ENCODE assay signal across 12 cellular contexts in genomic region chr22:20324139-20324516, GRCh38. TPM values are rescaled to one million over a fixed set of nuclear protein-coding genes. Genes with fewer than 3 reads are reported as not detected.
DNase-seq lines count a peak whose midpoint lies in the region; ATAC-seq, FAIRE-seq and TF ChIP-seq lines count a peak whose summit lies in the region.
"Had no signal": no experiment of that assay in that cellular context is flagged by ENCODE, and none has a peak within 500 bp of the region (broad histone marks: within the 10 kb centered on the region; RNA-seq: fewer than 3 reads in every experiment).

No MANE protein-coding gene starts in this region.

- H3K36me3 ChIP-seq in K562 (ENCODE audit: control insufficient read depth, insufficient read depth, low read length): no peaks in the 10 kb centered on the region
- H3K36me3 ChIP-seq in body of pancreas (replicated peaks in 1 of 2; ENCODE audit: insufficient read depth in 1 of 2, low read depth in 2 of 2): no peaks in the 10 kb centered on the region
- H3K36me3 ChIP-seq: pancreas had no signal

- intact Hi-C loops in activated CD4-positive, alpha-beta T cell treated with anti-CD3 and anti-CD28 coated beads, Interleukin-2, amount 10 ng/mL, durations not matched to agents 24 days and 14 days (cut with micrococcal nuclease): loop anchor here (5.0 kb wide), 1 partner anchor 68 kb away; the partner anchor contains the start of gene ZNF74
- intact Hi-C loops in K562 (cut with micrococcal nuclease): no loop called here
- intact Hi-C loops in body of pancreas (cut with DNase I): no loop called here

- H3K27me3 ChIP-seq in K562 (ENCODE audit: control insufficient read depth in 2 of 2, insufficient read depth in 2 of 2, low read length in 2 of 2) (no peaks in the 10 kb centered on the region), body of pancreas (no peaks in the 10 kb centered on the region)
- H3K27me3 ChIP-seq: pancreas had no signal

- peaks cover 4% of the 10 kb centered on the region; the same call in 1 of the 2 replicates for H3K27me3 Mint-ChIP-seq in HFFc6 (ENCODE audit: insufficient read depth)
- no peaks in the 10 kb centered on the region for H3K27me3 Mint-ChIP-seq in activated CD4-positive, alpha-beta T cell treated with anti-CD3 and anti-CD28 coated beads, Interleukin-2, amount 10 ng/mL, durations not matched to agents 24 days and 14 days

- no peak for TF ChIP-seq EP300 in K562 (IDR thresholded peaks at IDR 0.05; ENCODE audit: low read length)

- H3K4me2 ChIP-seq in K562 (ENCODE audit: insufficient read depth, low read length): no peak overlapping the region

- DNase-seq in HFFc6 (no peak), K562 (ENCODE audit: extremely low read depth in 1 of 4, low spot score in 3 of 4) (peak in 1 of 4 experiments; percentile 26), iPS-NIHi7 (ENCODE audit: extremely low spot score) (no peak), NCI-H1105 treated with DMSO at 0.1 percent for 48 hours (lab: John Stamatoyannopoulos, UW) (no peak), body of pancreas (no peak), dedifferentiated amniotic fluid mesenchymal stem cell (ENCODE audit: extremely low spot score) (no peak)
- DNase-seq in activated CD4-positive, alpha-beta T cell treated with anti-CD3 and anti-CD28 coated beads, Interleukin-2, amount 10 ng/mL, durations not matched to agents 24 days and 14 days: peak; percentile 82
- peak in 2 of 3 donors; percentile 31 to 53 for DNase-seq in stimulated activated CD4-positive, alpha-beta T cell treated with anti-CD3 and anti-CD28 coated beads, TNF-alpha, amount 100 ng/mL, for 48 hours (ENCODE audit: low read depth in 3 of 3)
- DNase-seq: caudate nucleus, NCI-H2171 had no signal

- H3K4me1 ChIP-seq in K562 (replicated peaks in 1 of 2; ENCODE audit: control insufficient read depth in 2 of 2, insufficient read depth in 2 of 2, low read length in 2 of 2) (peaks cover 10 to 35% of the 10 kb centered on the region in 2 experiments), body of pancreas (peaks cover 12% of the 10 kb centered on the region)
- H3K4me1 ChIP-seq: Caco-2 had no signal

- TF ChIP-seq RAD21 in K562 (CRISPR knock-in tag; conservative IDR thresholded peaks at IDR 0.05 in 1 of 2, IDR thresholded peaks at IDR 0.05 in 1 of 2): no peak

- in situ Hi-C loops in K562 (cut with MboI): loop anchor here (10.0 to 25.0 kb wide), 2 partner anchors 1669 to 1912 kb away; no protein-coding TSS in a partner anchor

- CTCF ChIA-PET in K562 (lab: Yijun Ruan, JAX; ENCODE audit: low intra/inter-chr PET ratio): interaction anchor here (0.6 kb wide), 1 partner anchor 103 kb away, joined by 3 read pairs; no protein-coding TSS in a partner anchor

- WGBS in K562 (ENCODE audit: insufficient coverage, low coverage, missing lambda C conversion rate): 61% methylated on average over 5 of the region's 5 CpGs
- WGBS in body of pancreas, 2 donors: 84 to 87% methylated on average over 5 of the region's 5 CpGs

- peaks cover 27% of the 10 kb centered on the region for H3K4me1 Mint-ChIP-seq in HFFc6 (ENCODE audit: low read depth)
- peaks cover 46% of the 10 kb centered on the region for H3K4me1 Mint-ChIP-seq in activated CD4-positive, alpha-beta T cell treated with anti-CD3 and anti-CD28 coated beads, Interleukin-2, amount 10 ng/mL, durations not matched to agents 24 days and 14 days

- TF ChIP-seq POLR2A in K562 (conservative IDR thresholded peaks at IDR 0.05) (no peak), body of pancreas (IDR thresholded peaks at IDR 0.05) (no peak)

- FAIRE-seq in K562 (lab: Jason Lieb, UNC): no peak
- FAIRE-seq: pancreas had no signal

- H2AFZ ChIP-seq in K562 (ENCODE audit: low read depth, low read length): no peak overlapping the region

- peak overlapping the region; percentile 95 for H3K27ac Mint-ChIP-seq in HFFc6
- peak overlapping the region; percentile 97 for H3K27ac Mint-ChIP-seq in activated CD4-positive, alpha-beta T cell treated with anti-CD3 and anti-CD28 coated beads, Interleukin-2, amount 10 ng/mL, durations not matched to agents 24 days and 14 days

- H3K79me2 ChIP-seq in K562 (ENCODE audit: control insufficient read depth, insufficient read depth, low read length): peaks cover 14% of the 10 kb centered on the region

- no peaks in the 10 kb centered on the region for H3K9me3 Mint-ChIP-seq in HFFc6
- no peaks in the 10 kb centered on the region for H3K9me3 Mint-ChIP-seq in activated CD4-positive, alpha-beta T cell treated with anti-CD3 and anti-CD28 coated beads, Interleukin-2, amount 10 ng/mL, durations not matched to agents 24 days and 14 days

- no peaks in the 10 kb centered on the region; the same call in 1 of the 2 replicates for H3K9me3 ChIP-seq in K562 (replicated peaks; ENCODE audit: control insufficient read depth, insufficient read depth, low read depth, low read length)
- H3K9me3 ChIP-seq in body of pancreas: no peaks in the 10 kb centered on the region
- H3K9me3 ChIP-seq: Caco-2, pancreas had no signal

- no peak overlapping the region for H3K9ac ChIP-seq in K562 (ENCODE audit: insufficient read depth in 1 of 2, low read depth in 2 of 2, low read length in 2 of 2)

- no peaks in the 10 kb centered on the region for H3K36me3 Mint-ChIP-seq in HFFc6 (ENCODE audit: low read depth)
- H3K36me3 Mint-ChIP-seq in activated CD4-positive, alpha-beta T cell treated with anti-CD3 and anti-CD28 coated beads, Interleukin-2, amount 10 ng/mL, durations not matched to agents 24 days and 14 days (ENCODE audit: low read depth): no peaks in the 10 kb centered on the region

- ATAC-seq in K562: no peak
- no peak for ATAC-seq in body of pancreas
- ATAC-seq: pancreas had no signal

- no peaks in the 10 kb centered on the region for H3K9me1 ChIP-seq in K562 (ENCODE audit: control insufficient read depth, insufficient read depth, low read length)

- H3K27ac ChIP-seq in K562 (ENCODE audit: extremely low read depth, low read depth, low read length): no peak overlapping the region
- H3K27ac ChIP-seq in body of pancreas: no peak overlapping the region
- H3K27ac ChIP-seq: pancreas had no signal

- POLR2A ChIA-PET in K562 (lab: Yijun Ruan, JAX): interaction anchor here (1.6 kb wide), 1 partner anchor 11 kb away, joined by 4 read pairs; no protein-coding TSS in a partner anchor

- H4K20me1 ChIP-seq in K562 (replicated peaks; ENCODE audit: control insufficient read depth, insufficient read depth, low read length): no peaks in the 10 kb centered on the region

- BruUV-seq in K562 (replicated peaks; lab: Mats Ljungman, UMichigan): no TSS peak

- H3K4me3 ChIP-seq in K562 (no peak overlapping the region), body of pancreas (no peak overlapping the region)
- H3K4me3 ChIP-seq: pancreas had no signal

- TF ChIP-seq CTCF in HFFc6 (IDR thresholded peaks at IDR 0.05) (no peak), K562 (IDR thresholded peaks at IDR 0.05 in 2 of 3, conservative IDR thresholded peaks at IDR 0.05 in 1 of 3; ENCODE audit: insufficient read depth in 2 of 3, low read depth in 1 of 3, low read length in 3 of 3) (no peak), body of pancreas (IDR thresholded peaks at IDR 0.05) (no peak)

- peak overlapping the region; percentile 40; the same call in 1 of the 2 replicates for H3K4me3 Mint-ChIP-seq in HFFc6
- peak overlapping the region; percentile 82 for H3K4me3 Mint-ChIP-seq in activated CD4-positive, alpha-beta T cell treated with anti-CD3 and anti-CD28 coated beads, Interleukin-2, amount 10 ng/mL, durations not matched to agents 24 days and 14 days

RNA-seq across cellular contexts. Expression of gene DGCR6L, which starts 4.3 kb away (rescaled TPM):
- 10 to 100 TPM; 46.3 to 52.4 (median 48.4) TPM for total RNA-seq in HFFc6 (2021; fragmentation: NEBNext Ultra II Directional; extraction: Animal tissue kit (Norgen Biotek cat#: 25700))
- total RNA-seq in activated CD4-positive, alpha-beta T cell treated with anti-CD3 and anti-CD28 coated beads, Interleukin-2, amount 10 ng/mL, durations not matched to agents 24 days and 14 days: 37.2 TPM in 2 replicates
- total RNA-seq in K562 (2011; cell fraction: chromatin; rRNA removed; ENCODE audit: low replicate concordance): 5.8 and 25.8 TPM in 2 replicates
- total RNA-seq in K562 (2011; cell fraction: nucleolus; rRNA removed): 37.9 and 39.6 TPM in 2 replicates
- total RNA-seq in K562 (2011; cell fraction: nucleoplasm; rRNA removed): 19.9 and 28.5 TPM in 2 replicates
- total RNA-seq in K562 (2014; rRNA removed) (151 and 163 TPM in 2 replicates), K562 (2014; rRNA removed; fragmentation: Illumina TruSeq; extraction: Trizol) (14.1 and 20.0 TPM in 2 replicates), K562 (2015; rRNA removed; fragmentation: Illumina TruSeq; extraction: Trizol) (78.1 and 78.6 TPM in 2 replicates), K562 (2021) (95.3 and 101 TPM in 2 replicates), body of pancreas (10 to 100 TPM; 24.4 to 52.4 TPM)
- polyA plus RNA-seq in K562 (2011; rRNA removed) (51.0 and 88.0 TPM in 2 replicates), K562 (2014; fragmentation: Illumina TruSeq; extraction: Trizol) (40.4 and 66.5 TPM in 2 replicates), K562 (2014; fragmentation: Nextera tagmentation; extraction: Ambion mirVana) (1 to 10 TPM; 3.6 to 8.1 TPM), K562 (2014; rRNA removed) (113 and 117 TPM in 2 replicates)
- polyA plus RNA-seq in K562 (2011; cell fraction: cytosol; rRNA removed): 116 and 204 TPM in 2 replicates
- polyA plus RNA-seq in K562 (2011; cell fraction: nucleus; rRNA removed): 72.9 and 95.1 TPM in 2 replicates
- 80.6 and 161 TPM in 2 replicates for polyA plus RNA-seq in K562 (2012)
- polyA minus RNA-seq in K562 (2011; rRNA and poly(A)+ RNA removed): 14.8 and 17.4 TPM in 2 replicates
- 35.4 and 39.9 TPM in 2 replicates for polyA minus RNA-seq in K562 (2011; cell fraction: cytosol; rRNA and poly(A)+ RNA removed)
- 29.2 and 43.1 TPM in 2 replicates for polyA minus RNA-seq in K562 (2011; cell fraction: nucleus; rRNA and poly(A)+ RNA removed)

RNA-seq across cellular contexts. Expression of gene RTN4R, which starts 56.0 kb away (rescaled TPM):
- total RNA-seq in HFFc6 (2021; fragmentation: NEBNext Ultra II Directional; extraction: Animal tissue kit (Norgen Biotek cat#: 25700)): under 1 TPM; 0.14 to 0.85 (median 0.35) TPM
- total RNA-seq in activated CD4-positive, alpha-beta T cell treated with anti-CD3 and anti-CD28 coated beads, Interleukin-2, amount 10 ng/mL, durations not matched to agents 24 days and 14 days: 1.6 and 1.7 TPM in 2 replicates
- 0.62 and 4.8 TPM in 2 replicates for total RNA-seq in K562 (2011; cell fraction: chromatin; rRNA removed; ENCODE audit: low replicate concordance)
- total RNA-seq in K562 (2011; cell fraction: nucleolus; rRNA removed): 7.4 and 9.8 TPM in 2 replicates
- 3.2 and 3.7 TPM in 2 replicates for total RNA-seq in K562 (2011; cell fraction: nucleoplasm; rRNA removed)
- total RNA-seq in K562 (2014; rRNA removed): 1.5 and 2.3 TPM in 2 replicates
- not detected in 2 replicates for total RNA-seq in K562 (2014; rRNA removed; fragmentation: Illumina TruSeq; extraction: Trizol)
- total RNA-seq in K562 (2015; rRNA removed; fragmentation: Illumina TruSeq; extraction: Trizol): 0.41 and 0.43 TPM in 2 replicates
- total RNA-seq in K562 (2021): 2.8 and 3.0 TPM in 2 replicates
- 1.3 and 4.4 TPM in 2 replicates for polyA plus RNA-seq in K562 (2011; rRNA removed)
- 5.9 and 9.9 TPM in 2 replicates for polyA plus RNA-seq in K562 (2011; cell fraction: cytosol; rRNA removed)
- 2.9 and 3.5 TPM in 2 replicates for polyA plus RNA-seq in K562 (2011; cell fraction: nucleus; rRNA removed)
- 2.9 and 4.6 TPM in 2 replicates for polyA plus RNA-seq in K562 (2012)
- 0.46 TPM in 1 of 2 replicates, not detected in the other for polyA plus RNA-seq in K562 (2014; fragmentation: Illumina TruSeq; extraction: Trizol)
- polyA plus RNA-seq in K562 (2014; fragmentation: Nextera tagmentation; extraction: Ambion mirVana): under 1 TPM in 1 of 2 experiments, not detected in 1; 0.04 TPM
- 1.2 and 2.3 TPM in 2 replicates for polyA plus RNA-seq in K562 (2014; rRNA removed)
- 1.0 and 1.5 TPM in 2 replicates for polyA minus RNA-seq in K562 (2011; rRNA and poly(A)+ RNA removed)
- 5.1 and 13.6 TPM in 2 replicates for polyA minus RNA-seq in K562 (2011; cell fraction: cytosol; rRNA and poly(A)+ RNA removed)
- polyA minus RNA-seq in K562 (2011; cell fraction: nucleus; rRNA and poly(A)+ RNA removed): 0.40 and 1.3 TPM in 2 replicates
- 1 to 10 TPM in 1 of 2 donors, under 1 TPM in 1; 0.66 to 1.8 TPM for total RNA-seq in body of pancreas

Comparison
In these comparisons a context has a peak if more than half of its experiments do, and no peak if none do; other contexts are left out.
1. DNase-seq: peak in activated CD4-positive, alpha-beta T cell treated with anti-CD3 and anti-CD28 coated beads, Interleukin-2, amount 10 ng/mL, durations not matched to agents 24 days and 14 days (single experiment) and stimulated activated CD4-positive, alpha-beta T cell treated with anti-CD3 and anti-CD28 coated beads, TNF-alpha, amount 100 ng/mL, for 48 hours (2 of 3); none in HFFc6 (single experiment), iPS-NIHi7 (single experiment), NCI-H1105 treated with DMSO at 0.1 percent for 48 hours (single experiment), body of pancreas (0 of 4) and dedifferentiated amniotic fluid mesenchymal stem cell (single experiment).